ENCODE assay signal across 28 cellular contexts in genomic region chr10:34006471-34006870, GRCh38.
"Had no signal": no experiment of that assay in that cellular context is flagged by ENCODE, and none has a peak within 500 bp of the region (broad histone marks: within the 10 kb centered on the region; RNA-seq: fewer than 3 reads in every experiment).

No MANE protein-coding gene starts in this region.

- H3K4me2 ChIP-seq: neural progenitor cell, smooth muscle cell had no signal

- H3K4me3 ChIP-seq: neural progenitor cell, ovary, psoas muscle, skin epidermis, smooth muscle cell, spleen, thoracic aorta, thyroid gland, tibial nerve, upper lobe of left lung, vagina had no signal

- H3K4me1 ChIP-seq: parathyroid adenoma, psoas muscle, spleen, thyroid gland, tibial nerve, upper lobe of left lung, vagina had no signal

- H3K36me3 ChIP-seq: neural progenitor cell, ovary, spleen, thoracic aorta, thyroid gland, tibial nerve, upper lobe of left lung, vagina had no signal

- H3K27ac ChIP-seq: neural progenitor cell, parathyroid adenoma, psoas muscle, skin epidermis, spleen, thoracic aorta, thyroid gland, tibial nerve, upper lobe of left lung, vagina had no signal

- H2AFZ ChIP-seq: neural progenitor cell, parathyroid adenoma had no signal

- ATAC-seq: natural killer cell; psoas muscle; right cardiac atrium; sciatic nerve; stimulated activated memory B cell treated with anti-CD40 and anti-IgM and Interleukin-4, amounts not matched to agents 10 μg/mL and 1 μg/mL and 100 μg/mL, for 72 hours; stimulated activated naive CD8-positive, alpha-beta T cell treated with anti-CD3 and anti-CD28 coated beads, Interleukin-15, amount 100 ng/mL, for 72 hours; stimulated activated naive CD8-positive, alpha-beta T cell treated with anti-CD3 and anti-CD28 coated beads, Interleukin-15, Interleukin-2, amounts not matched to agents 100 U/mL and 50 U/mL, for 24 hours had no signal

- FAIRE-seq: urothelium cell line had no signal

- H3K79me2 ChIP-seq: parathyroid adenoma had no signal

- H3K9me3 ChIP-seq: ovary, psoas muscle, spleen, thoracic aorta, thyroid gland, tibial nerve, upper lobe of left lung, vagina had no signal

- H3K9ac ChIP-seq: neural progenitor cell, parathyroid adenoma had no signal

- DNase-seq: natural killer cell; occipital lobe; posterior cingulate gyrus; psoas muscle; right cardiac atrium; spleen; stimulated activated CD4-positive, alpha-beta T cell treated with anti-CD3 and anti-CD28 coated beads, Interleukin-12 subunit alpha, Interleukin-12 subunit beta, amount 100 ng/mL, for 4 hours; stimulated activated CD4-positive, alpha-beta T cell treated with anti-CD3 and anti-CD28 coated beads, Interleukin-1b, Interleukin-23, amount 100 ng/mL, for 48 hours; stimulated activated CD4-positive, alpha-beta T cell treated with anti-CD3 and anti-CD28 coated beads, Interleukin-4, amount 100 ng/mL, for 1 hour; stimulated activated CD4-positive, alpha-beta T cell treated with anti-CD3 and anti-CD28 coated beads, Interleukin-4, amount 100 ng/mL, for 4 hours; stimulated activated CD8-positive, alpha-beta memory T cell treated with anti-CD3 and anti-CD28 coated beads, Interleukin-4, amount 100 ng/mL, for 48 hours; stimulated activated naive CD4-positive, alpha-beta T cell; stimulated activated naive CD8-positive, alpha-beta T cell treated with anti-CD3 and anti-CD28 coated beads, Interleukin-15, amount 100 ng/mL, for 72 hours; stimulated activated naive CD8-positive, alpha-beta T cell treated with anti-CD3 and anti-CD28 coated beads, Interleukin-15, Interleukin-2, amounts not matched to agents 100 U/mL and 50 U/mL, for 24 hours; thyroid gland; trophoblast cell; upper lobe of left lung had no signal

- H3K27me3 ChIP-seq: neural progenitor cell, ovary, spleen, thyroid gland, tibial nerve, upper lobe of left lung, vagina had no signal
